8 cellular contexts compared by ENCODE assay signal in genomic region chr15:78077053-78077859, GRCh38. TPM values are rescaled to one million over a fixed set of nuclear protein-coding genes. Genes with fewer than 3 reads are reported as not detected.
A peak's percentile ranks its signal among the peaks of the same experiment; 100 is the strongest.
DNase-seq lines count a peak whose midpoint lies in the region; ATAC-seq and TF ChIP-seq lines count a peak whose summit lies in the region.

Gene TBC1D2B, minus strand, starts transcription at chr15:78077711. Its CDS starts 59 bp downstream, at chr15:78077652.

- H3K4me1 ChIP-seq in ES-I3 (ENCODE audit: insufficient read depth, low read length): peaks cover 10% of the 10 kb centered on the region; the same call in 1 of the 2 replicates
- no peaks in the 10 kb centered on the region for H3K4me1 ChIP-seq in iPS DF 6.9 (ENCODE audit: control insufficient read depth, insufficient read depth, low read length)

- no peak for TF ChIP-seq CTCF in astrocyte of the spinal cord (IDR thresholded peaks at IDR 0.05; ENCODE audit: low read depth, low read length)

- H3K27me3 ChIP-seq in iPS DF 6.9 (ENCODE audit: control insufficient read depth, insufficient read depth, low read length): no peaks in the 10 kb centered on the region

- H3K9me3 ChIP-seq in ES-I3 (ENCODE audit: control insufficient read depth, insufficient read depth, low read length): no peaks in the 10 kb centered on the region
- no peaks in the 10 kb centered on the region for H3K9me3 ChIP-seq in iPS DF 6.9 (ENCODE audit: control insufficient read depth, insufficient read depth, low read length)

- in situ Hi-C loops in astrocyte of the spinal cord (cut with HindIII; ENCODE audit: low sequenced_read_pairs): no loop called here

- peak; percentile 49 for ATAC-seq in GM21717 (IDR thresholded peaks at IDR 0.05; ENCODE audit: unreplicated experiment)

- WGBS in iPS DF 6.9 (ENCODE audit: insufficient coverage, insufficient read length): no CpG with 5 or more reads among the region's 104 CpGs

- DNase-seq in LHCN-M2 (ENCODE audit: low read depth) (peak; percentile 42), T-helper 9 cell (peak; percentile 69), astrocyte of the spinal cord (ENCODE audit: low read depth, low spot score) (peak; percentile 42), iPS DF 6.9 (ENCODE audit: low read depth, low spot score) (no peak), skeletal muscle cell (ENCODE audit: low read depth) (no peak), inferior parietal cortex (ENCODE audit: extremely low spot score) (no peak)

- H3K4me3 ChIP-seq in astrocyte of the spinal cord (ENCODE audit: low read depth, low read length) (peak within 1 kb of the TSS; percentile 81), iPS DF 6.9 (ENCODE audit: low read length) (peak within 1 kb of the TSS; percentile 83), skeletal muscle cell (ENCODE audit: low read depth, low read length) (peak within 1 kb of the TSS; percentile 58)

- peak within 1 kb of the TSS; percentile 84 for H3K9ac ChIP-seq in ES-I3 (ENCODE audit: low read depth, low read length)

- H3K27ac ChIP-seq in iPS DF 6.9 (ENCODE audit: low read length): no peak within 1 kb of the TSS

- H3K36me3 ChIP-seq in ES-I3 (ENCODE audit: insufficient read depth, low read length) (no peaks in the 10 kb centered on the region), iPS DF 6.9 (ENCODE audit: control insufficient read depth, insufficient read depth, low read length) (no peaks in the 10 kb centered on the region)

RNA-seq across cellular contexts. Expression of gene TBC1D2B, which starts in this region (rescaled TPM):
- 26.9 and 30.6 TPM in 2 replicates for total RNA-seq in LHCN-M2 (2014; rRNA removed)
- polyA plus RNA-seq in LHCN-M2 (2012): 25.5 TPM

Comparison
In these comparisons a context has a peak if more than half of its experiments do, and no peak if none do; other contexts are left out.
1. DNase-seq: peak in LHCN-M2 (single experiment), T-helper 9 cell (single experiment) and astrocyte of the spinal cord (single experiment); none in iPS DF 6.9 (single experiment), skeletal muscle cell (single experiment) and inferior parietal cortex (single experiment).
2. Peak in every context shown above with its lines, with median percentiles within 50 percentile points of each other: H3K4me3 ChIP-seq.